ENCODE assay signal across 16 cellular contexts in genomic region chr15:72220678-72221077, GRCh38. TPM values are rescaled to one million over a fixed set of nuclear protein-coding genes. Genes with fewer than 3 reads are reported as not detected.
DNase-seq lines count a peak whose midpoint lies in the region; ATAC-seq and TF ChIP-seq lines count a peak whose summit lies in the region.
"Had no signal": no experiment of that assay in that cellular context is flagged by ENCODE, and none has a peak within 500 bp of the region (broad histone marks: within the 10 kb centered on the region; RNA-seq: fewer than 3 reads in every experiment).

No MANE protein-coding gene starts in this region.

- peaks cover 17% of the 10 kb centered on the region for H3K79me2 ChIP-seq in trophoblast cell (ENCODE audit: control insufficient read depth, insufficient read depth, low read length, poor library complexity)

- H3K14ac ChIP-seq in trophoblast cell (ENCODE audit: low read length): no peak overlapping the region

- CTCF ChIA-PET in HEK293 (lab: Yijun Ruan, JAX): interaction anchor here (0.8 to 2.1 kb wide), 2 partner anchors 21 to 41 kb away, joined by 3 to 12 read pairs; no protein-coding TSS in a partner anchor

- intact Hi-C loops in left colon (cut with DNase I, micrococcal nuclease): no loop called here

- H3K27me3 ChIP-seq in trophoblast cell (ENCODE audit: insufficient read depth, low read length): no peaks in the 10 kb centered on the region
- H3K27me3 ChIP-seq: colonic mucosa, sigmoid colon had no signal

- H3K4me3 ChIP-seq in HEK293 (ENCODE audit: low read depth, low read length) (no peak overlapping the region), trophoblast cell (ENCODE audit: low read depth, low read length) (no peak overlapping the region)
- H3K4me3 ChIP-seq: colonic mucosa, sigmoid colon had no signal

- H3K4me1 ChIP-seq in HEK293 (ENCODE audit: control insufficient read depth, insufficient read depth, low read length): peaks cover 13% of the 10 kb centered on the region; the same call in 1 of the 2 replicates
- peaks cover 3 to 5% of the 10 kb centered on the region in 2 experiments for H3K4me1 ChIP-seq in trophoblast cell (ENCODE audit: control insufficient read depth in 1 of 2, insufficient read depth in 2 of 2, low read length in 2 of 2)

- H4K91ac ChIP-seq in trophoblast cell (ENCODE audit: low read depth, low read length): no peak overlapping the region

- H3K27me3 Mint-ChIP-seq in T-helper 2 cell treated with Interferon-gamma antibody and Interleukin-4, amounts not matched to agents 5 μg/mL and 100 μg/mL, for 36 hours (ENCODE audit: low read depth): no peaks in the 10 kb centered on the region
- no peaks in the 10 kb centered on the region for H3K27me3 Mint-ChIP-seq in central memory CD8-positive, alpha-beta T cell
- H3K27me3 Mint-ChIP-seq: activated CD4-positive, alpha-beta T cell treated with anti-CD3 and anti-CD28 coated beads, Interleukin-2, amount 10 ng/mL, durations not matched to agents 7 days and 5 days; activated naive CD8-positive, alpha-beta T cell treated with anti-CD3 and anti-CD28 coated beads, Interleukin-2, amount 10 ng/mL, durations not matched to agents 7 days and 5 days had no signal

- ATAC-seq in central memory CD8-positive, alpha-beta T cell (replicated peaks; ENCODE audit: extremely low read depth, poor library complexity, severe bottlenecking): no peak
- no peak for ATAC-seq in left colon

- H3K9me3 ChIP-seq in HEK293 (ENCODE audit: control insufficient read depth, insufficient read depth, low read depth, low read length): no peaks in the 10 kb centered on the region
- no peaks in the 10 kb centered on the region for H3K9me3 ChIP-seq in trophoblast cell (ENCODE audit: insufficient read depth, low read depth, low read length)
- H3K9me3 ChIP-seq: colonic mucosa, sigmoid colon had no signal

- no peak overlapping the region for H2AK5ac ChIP-seq in trophoblast cell (ENCODE audit: low read length)

- no peak overlapping the region for H3K4me2 ChIP-seq in trophoblast cell (ENCODE audit: low read length)

- no peak overlapping the region for H2BK5ac ChIP-seq in trophoblast cell (ENCODE audit: low read depth, low read length, poor library complexity)

- H2BK12ac ChIP-seq in trophoblast cell (ENCODE audit: low read length): no peak overlapping the region

- peaks cover 44% of the 10 kb centered on the region for H3K4me1 Mint-ChIP-seq in T-helper 2 cell treated with Interferon-gamma antibody and Interleukin-4, amounts not matched to agents 5 μg/mL and 100 μg/mL, for 36 hours (ENCODE audit: low read depth)
- H3K4me1 Mint-ChIP-seq in central memory CD8-positive, alpha-beta T cell: peaks cover 55% of the 10 kb centered on the region

- POLR2A ChIA-PET in HEK293 (lab: Yijun Ruan, JAX): interaction anchor here (0.7 to 4.4 kb wide), 2 partner anchors 10 to 13 kb away, joined by 3 to 34 read pairs; partner anchors contain the start of gene PKM

- DNase-seq in T-helper 2 cell treated with Interferon-gamma antibody and Interleukin-4, amounts not matched to agents 5 μg/mL and 100 μg/mL, for 36 hours (ENCODE audit: low spot score): no peak
- no peak for DNase-seq in T-helper 2 cell
- no peak for DNase-seq in central memory CD8-positive, alpha-beta T cell (ENCODE audit: low spot score in 2 of 2)
- DNase-seq in trophoblast cell: no peak
- DNase-seq in SHP77 treated with DMSO at 0.1 percent for 48 hours (lab: John Stamatoyannopoulos, UW): no peak
- DNase-seq in islet precursor cell: no peak
- no peak for DNase-seq in left colon
- DNase-seq: activated CD4-positive, alpha-beta T cell treated with anti-CD3 and anti-CD28 coated beads, Interleukin-2, amount 10 ng/mL, durations not matched to agents 7 days and 5 days; activated naive CD8-positive, alpha-beta T cell treated with anti-CD3 and anti-CD28 coated beads, Interleukin-2, amount 10 ng/mL, durations not matched to agents 7 days and 5 days; colonic mucosa; immature natural killer cell; NCI-H2081 treated with DMSO at 0.1 percent for 48 hours; NK-92 treated with Interleukin-12 subunit alpha and Interleukin-12 subunit beta, amount 100 ng/mL, for 24 hours; sigmoid colon had no signal

- no peak overlapping the region for H3K9ac ChIP-seq in trophoblast cell (ENCODE audit: low read length)

- WGBS in trophoblast cell (ENCODE audit: extremely low coverage, insufficient coverage, insufficient read length): no CpG with 5 or more reads among the region's 1 CpG

- no peak overlapping the region for H3K18ac ChIP-seq in trophoblast cell (ENCODE audit: low read length)

- H3K79me1 ChIP-seq in trophoblast cell (ENCODE audit: low read length): no peaks in the 10 kb centered on the region

- H3K36me3 ChIP-seq in HEK293 (ENCODE audit: control insufficient read depth in 2 of 2, insufficient read depth in 1 of 2, low read length in 2 of 2): peaks cover 83 to 90% of the 10 kb centered on the region in 2 experiments
- H3K36me3 ChIP-seq in trophoblast cell (ENCODE audit: control insufficient read depth in 1 of 2, insufficient read depth in 2 of 2, low read length in 2 of 2): peaks cover 41 to 64% of the 10 kb centered on the region in 2 experiments

- H3K9me3 Mint-ChIP-seq in T-helper 2 cell treated with Interferon-gamma antibody and Interleukin-4, amounts not matched to agents 5 μg/mL and 100 μg/mL, for 36 hours: no peaks in the 10 kb centered on the region
- no peaks in the 10 kb centered on the region for H3K9me3 Mint-ChIP-seq in central memory CD8-positive, alpha-beta T cell
- H3K9me3 Mint-ChIP-seq: activated CD4-positive, alpha-beta T cell treated with anti-CD3 and anti-CD28 coated beads, Interleukin-2, amount 10 ng/mL, durations not matched to agents 7 days and 5 days; activated naive CD8-positive, alpha-beta T cell treated with anti-CD3 and anti-CD28 coated beads, Interleukin-2, amount 10 ng/mL, durations not matched to agents 7 days and 5 days; immature natural killer cell had no signal

- no peak overlapping the region for H4K12ac ChIP-seq in trophoblast cell (ENCODE audit: low read depth, low read length)

- H2BK120ac ChIP-seq in trophoblast cell (ENCODE audit: insufficient read depth, low read length, poor library complexity): no peak overlapping the region

- H3K27ac ChIP-seq in HEK293 (ENCODE audit: extremely low read depth, low read depth, low read length): peak overlapping the region; percentile 42; the same call in 1 of the 2 replicates
- no peak overlapping the region for H3K27ac ChIP-seq in trophoblast cell (ENCODE audit: low read depth, low read length)
- H3K27ac ChIP-seq: colonic mucosa, sigmoid colon had no signal

- no peak overlapping the region for H3K4me3 Mint-ChIP-seq in T-helper 2 cell treated with Interferon-gamma antibody and Interleukin-4, amounts not matched to agents 5 μg/mL and 100 μg/mL, for 36 hours
- H3K4me3 Mint-ChIP-seq in central memory CD8-positive, alpha-beta T cell: no peak overlapping the region
- H3K4me3 Mint-ChIP-seq: activated CD4-positive, alpha-beta T cell treated with anti-CD3 and anti-CD28 coated beads, Interleukin-2, amount 10 ng/mL, durations not matched to agents 7 days and 5 days; activated naive CD8-positive, alpha-beta T cell treated with anti-CD3 and anti-CD28 coated beads, Interleukin-2, amount 10 ng/mL, durations not matched to agents 7 days and 5 days; immature natural killer cell had no signal

- peak overlapping the region; percentile 52 for H3K27ac Mint-ChIP-seq in T-helper 2 cell treated with Interferon-gamma antibody and Interleukin-4, amounts not matched to agents 5 μg/mL and 100 μg/mL, for 36 hours
- peak overlapping the region; percentile 55 for H3K27ac Mint-ChIP-seq in central memory CD8-positive, alpha-beta T cell (ENCODE audit: low read depth)
- H3K27ac Mint-ChIP-seq: activated CD4-positive, alpha-beta T cell treated with anti-CD3 and anti-CD28 coated beads, Interleukin-2, amount 10 ng/mL, durations not matched to agents 7 days and 5 days; activated naive CD8-positive, alpha-beta T cell treated with anti-CD3 and anti-CD28 coated beads, Interleukin-2, amount 10 ng/mL, durations not matched to agents 7 days and 5 days had no signal

- H3K36me3 Mint-ChIP-seq in T-helper 2 cell treated with Interferon-gamma antibody and Interleukin-4, amounts not matched to agents 5 μg/mL and 100 μg/mL, for 36 hours (ENCODE audit: low read depth): peaks cover 75% of the 10 kb centered on the region
- H3K36me3 Mint-ChIP-seq in central memory CD8-positive, alpha-beta T cell (ENCODE audit: insufficient read depth): peaks cover 59% of the 10 kb centered on the region

- no peak overlapping the region for H4K8ac ChIP-seq in trophoblast cell (ENCODE audit: low read depth, low read length)

- peak overlapping the region; percentile 76 for H3K4ac ChIP-seq in trophoblast cell (ENCODE audit: low read depth, low read length)

- no peak overlapping the region for H2AFZ ChIP-seq in trophoblast cell (ENCODE audit: insufficient read depth, low read length, poor library complexity)

- H3K23ac ChIP-seq in trophoblast cell (ENCODE audit: low read length): no peak overlapping the region

- TF ChIP-seq CTCF in HEK293 (tag by site-specific recombination; IDR thresholded peaks at IDR 0.05): no peak

TF ChIP-seq in HEK293, 187 proteins besides CTCF, POLR2A, EP300 and RAD21:
- TF ChIP-seq SCRT2 (tag by site-specific recombination; IDR thresholded peaks at IDR 0.05): no peak
- TF ChIP-seq ZFHX2 (tag by site-specific recombination; conservative IDR thresholded peaks at IDR 0.05): no peak
- TF ChIP-seq ZNF169 (tag by site-specific recombination; IDR thresholded peaks at IDR 0.05): no peak
- no peak for TF ChIP-seq ZIC2 (tag by site-specific recombination; IDR thresholded peaks at IDR 0.05)
- TF ChIP-seq SP2 (tag by site-specific recombination; IDR thresholded peaks at IDR 0.05): no peak

RNA-seq across cellular contexts. Expression of gene PKM, which starts 10.3 kb away (rescaled TPM):
- 887 and 913 TPM in 2 replicates for polyA plus RNA-seq in trophoblast cell (2013)
- 100 to 1,000 TPM; 407 to 466 TPM for total RNA-seq in left colon

RNA-seq across cellular contexts. Expression of gene GRAMD2A, which starts 23.1 kb away (rescaled TPM):
- 11.9 and 13.4 TPM in 2 replicates for polyA plus RNA-seq in trophoblast cell (2013)
- total RNA-seq in left colon: 1 to 10 TPM; 1.0 to 6.3 TPM
- total RNA-seq: activated CD4-positive, alpha-beta T cell treated with anti-CD3 and anti-CD28 coated beads, Interleukin-2, amount 10 ng/mL, durations not matched to agents 7 days and 5 days; activated naive CD8-positive, alpha-beta T cell treated with anti-CD3 and anti-CD28 coated beads, Interleukin-2, amount 10 ng/mL, durations not matched to agents 7 days and 5 days; LHCN-M2 had no signal
- polyA plus RNA-seq: immature natural killer cell had no signal

RNA-seq across cellular contexts. Expression of gene PARP6, which starts 51.7 kb away (rescaled TPM):
- polyA plus RNA-seq in trophoblast cell (2013): 38.4 and 42.8 TPM in 2 replicates
- 10 to 100 TPM; 39.1 to 40.8 TPM for total RNA-seq in left colon
